Comparison of ENCODE assay signal across 11 cellular contexts in the genomic region with DNA sequence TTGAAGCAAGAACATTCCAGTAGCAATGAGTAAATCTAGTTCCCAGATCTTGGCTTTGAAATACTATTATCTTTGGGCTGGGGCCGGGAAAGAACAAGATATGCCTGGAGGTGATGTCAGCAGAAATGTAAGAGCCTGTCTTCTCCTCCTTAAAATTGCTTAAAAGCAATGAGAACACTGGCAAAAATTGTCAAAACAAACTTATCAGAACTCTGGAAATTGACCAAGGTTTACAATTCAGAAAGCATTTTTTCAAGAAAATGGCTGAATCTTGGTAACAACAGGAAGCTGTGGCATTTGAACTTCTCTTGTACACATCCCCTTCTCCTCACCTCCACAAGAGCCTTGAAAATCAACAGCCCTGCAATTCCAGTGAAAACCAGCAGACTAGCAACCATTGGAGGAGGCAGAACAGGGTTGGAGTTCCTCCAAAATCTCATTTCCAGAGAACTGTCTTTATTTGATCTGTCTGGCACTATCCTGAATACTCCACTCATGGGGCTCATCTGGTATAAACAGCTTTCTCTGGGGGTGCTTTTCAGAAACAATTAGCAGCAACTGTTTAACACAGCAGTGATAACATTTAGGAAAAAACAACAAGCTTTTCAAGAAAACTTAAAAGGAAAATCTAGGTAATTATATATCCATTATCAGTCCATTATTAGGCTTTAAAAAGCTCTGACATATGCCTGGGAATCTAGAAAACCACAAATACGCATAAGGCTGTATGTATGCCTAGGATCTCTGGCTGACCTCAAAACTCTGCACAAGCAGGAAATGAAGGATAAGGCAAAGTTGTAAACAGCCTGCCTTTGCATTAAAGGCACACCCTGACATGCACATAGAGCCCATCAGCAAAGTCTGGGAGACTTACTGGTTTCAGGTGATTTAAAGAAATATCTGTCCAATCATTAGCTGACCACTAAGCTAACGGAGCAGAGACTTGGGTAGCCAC. TPM values are rescaled to one million over a fixed set of nuclear protein-coding genes. Genes with fewer than 3 reads are reported as not detected.
A peak's percentile ranks its signal among the peaks of the same experiment; 100 is the strongest.
DNase-seq lines count a peak whose midpoint lies in the region; ATAC-seq, FAIRE-seq and TF ChIP-seq lines count a peak whose summit lies in the region.
"Had no signal": no experiment of that assay in that cellular context is flagged by ENCODE, and none has a peak within 500 bp of the region (broad histone marks: within the 10 kb centered on the region; RNA-seq: fewer than 3 reads in every experiment).

No MANE protein-coding gene starts in this region.

- intact Hi-C loops in activated CD8-positive, alpha-beta T cell treated with anti-CD3 and anti-CD28 coated beads for 36 hours (cut with micrococcal nuclease) = no loop called here
- intact Hi-C loops in pancreas (cut with DNase I) (no loop called here), mucosa of descending colon (cut with DNase I, micrococcal nuclease) (no loop called here)

- ATAC-seq in activated CD8-positive, alpha-beta T cell treated with anti-CD3 and anti-CD28 coated beads, Interleukin-2, amount 10 ng/mL, durations not matched to agents 7 days and 5 days = no peak
- no peak for ATAC-seq in activated CD8-positive, alpha-beta T cell treated with anti-CD3 and anti-CD28 coated beads for 36 hours
- ATAC-seq in T-cell (replicated peaks in 1 of 4) (peak in 2 of 4 experiments; percentile 61 to 69), pancreas (peak in 3 of 4 donors; percentile 41 to 66 (median 43)), HG03025 (IDR thresholded peaks at IDR 0.05; ENCODE audit: low FRiP score, unreplicated experiment) (no peak), mucosa of descending colon (no peak)
- ATAC-seq: stimulated activated memory B cell treated with anti-CD40 and anti-IgM and Interleukin-4, amounts not matched to agents 10 μg/mL and 1 μg/mL and 100 μg/mL, for 72 hours had no signal

- DNase-seq in activated CD8-positive, alpha-beta T cell treated with anti-CD3 and anti-CD28 coated beads, Interleukin-2, amount 10 ng/mL, durations not matched to agents 7 days and 5 days = no peak
- DNase-seq in activated CD8-positive, alpha-beta T cell treated with anti-CD3 and anti-CD28 coated beads for 36 hours = no peak
- DNase-seq in T-cell (no peak), fibroblast of mammary gland (ENCODE audit: low read depth) (peak; percentile 85), pancreas (no peak), mucosa of descending colon (no peak), NOMO-1 (lab: John Stamatoyannopoulos, UW; ENCODE audit: unreplicated experiment in 2 of 2) (no peak)
- DNase-seq: NCI-H146 had no signal

- H3K4me3 ChIP-seq in fibroblast of mammary gland (ENCODE audit: control insufficient read depth, low read depth, low read length) = no peak overlapping the region
- no peak overlapping the region for H3K4me3 ChIP-seq in pancreas
- no peak overlapping the region for H3K4me3 ChIP-seq in mucosa of descending colon

- H3K27me3 ChIP-seq in pancreas = peaks cover 0 to 10% (median 0%) of the 10 kb centered on the region in 4 donors

- H3K36me3 Mint-ChIP-seq in activated CD8-positive, alpha-beta T cell treated with anti-CD3 and anti-CD28 coated beads, Interleukin-2, amount 10 ng/mL, durations not matched to agents 7 days and 5 days (ENCODE audit: low read depth) = peaks cover 11% of the 10 kb centered on the region
- peaks cover 5% of the 10 kb centered on the region for H3K36me3 Mint-ChIP-seq in activated CD8-positive, alpha-beta T cell treated with anti-CD3 and anti-CD28 coated beads for 36 hours (ENCODE audit: low read depth)
- H3K36me3 Mint-ChIP-seq in T-cell = peaks cover 12% of the 10 kb centered on the region
- H3K36me3 Mint-ChIP-seq: stimulated activated memory B cell treated with anti-CD40 and anti-IgM and Interleukin-4, amounts not matched to agents 10 μg/mL and 1 μg/mL and 100 μg/mL, for 72 hours had no signal

- 61 to 65% methylated on average over 3 of the region's 3 CpGs for WGBS in pancreas, 2 donors

- no peaks in the 10 kb centered on the region for H3K9me3 ChIP-seq in pancreas
- no peaks in the 10 kb centered on the region for H3K9me3 ChIP-seq in mucosa of descending colon

- H3K27ac Mint-ChIP-seq in activated CD8-positive, alpha-beta T cell treated with anti-CD3 and anti-CD28 coated beads, Interleukin-2, amount 10 ng/mL, durations not matched to agents 7 days and 5 days = peak overlapping the region; percentile 77
- no peak overlapping the region for H3K27ac Mint-ChIP-seq in activated CD8-positive, alpha-beta T cell treated with anti-CD3 and anti-CD28 coated beads for 36 hours
- H3K27ac Mint-ChIP-seq in T-cell = peak overlapping the region; percentile 88 to 95
- H3K27ac Mint-ChIP-seq: stimulated activated memory B cell treated with anti-CD40 and anti-IgM and Interleukin-4, amounts not matched to agents 10 μg/mL and 1 μg/mL and 100 μg/mL, for 72 hours had no signal

- peaks cover 4% of the 10 kb centered on the region for H3K27me3 Mint-ChIP-seq in activated CD8-positive, alpha-beta T cell treated with anti-CD3 and anti-CD28 coated beads, Interleukin-2, amount 10 ng/mL, durations not matched to agents 7 days and 5 days (ENCODE audit: low read depth)
- no peaks in the 10 kb centered on the region for H3K27me3 Mint-ChIP-seq in activated CD8-positive, alpha-beta T cell treated with anti-CD3 and anti-CD28 coated beads for 36 hours
- H3K27me3 Mint-ChIP-seq in T-cell = no peaks in the 10 kb centered on the region
- H3K27me3 Mint-ChIP-seq: stimulated activated memory B cell treated with anti-CD40 and anti-IgM and Interleukin-4, amounts not matched to agents 10 μg/mL and 1 μg/mL and 100 μg/mL, for 72 hours had no signal

- CTCF ChIA-PET in activated CD8-positive, alpha-beta T cell treated with anti-CD3 and anti-CD28 coated beads, Interleukin-2, amount 10 ng/mL, durations not matched to agents 7 days and 5 days (lab: Charles Lee) = no interaction called here
- CTCF ChIA-PET in activated CD8-positive, alpha-beta T cell treated with anti-CD3 and anti-CD28 coated beads for 36 hours (lab: Charles Lee) = interaction anchor here (1.4 kb wide), 1 partner anchor 27 kb away, joined by 5 read pairs; no protein-coding TSS in a partner anchor
- CTCF ChIA-PET in T-cell (lab: Charles Lee) = no interaction called here

- H3K9me3 Mint-ChIP-seq in activated CD8-positive, alpha-beta T cell treated with anti-CD3 and anti-CD28 coated beads, Interleukin-2, amount 10 ng/mL, durations not matched to agents 7 days and 5 days (ENCODE audit: insufficient read depth) = peaks cover 14% of the 10 kb centered on the region
- H3K9me3 Mint-ChIP-seq in activated CD8-positive, alpha-beta T cell treated with anti-CD3 and anti-CD28 coated beads for 36 hours = peaks cover 6% of the 10 kb centered on the region
- peaks cover 10 to 25% (median 11%) of the 10 kb centered on the region in 3 donors for H3K9me3 Mint-ChIP-seq in T-cell

- no peak overlapping the region for H3K27ac ChIP-seq in pancreas

- H3K4me1 ChIP-seq in pancreas (no peaks in the 10 kb centered on the region), mucosa of descending colon (ENCODE audit: low read depth) (no peaks in the 10 kb centered on the region)

- no peak for TF ChIP-seq CTCF in activated CD8-positive, alpha-beta T cell treated with anti-CD3 and anti-CD28 coated beads for 36 hours (IDR thresholded peaks at IDR 0.05)
- TF ChIP-seq CTCF in fibroblast of mammary gland (conservative IDR thresholded peaks at IDR 0.05; ENCODE audit: control insufficient read depth, insufficient read depth, low read depth, low read length) (no peak), pancreas (IDR thresholded peaks at IDR 0.05) (no peak), mucosa of descending colon (IDR thresholded peaks at IDR 0.05) (no peak)

- H3K36me3 ChIP-seq in pancreas = no peaks in the 10 kb centered on the region
- H3K36me3 ChIP-seq in mucosa of descending colon (ENCODE audit: low read depth) = no peaks in the 10 kb centered on the region

- POLR2A ChIA-PET in activated CD8-positive, alpha-beta T cell treated with anti-CD3 and anti-CD28 coated beads, Interleukin-2, amount 10 ng/mL, durations not matched to agents 7 days and 5 days (lab: Charles Lee) = no interaction called here
- POLR2A ChIA-PET in activated CD8-positive, alpha-beta T cell treated with anti-CD3 and anti-CD28 coated beads for 36 hours (lab: Charles Lee) = interaction anchor here (1.1 kb wide), 1 partner anchor 9 kb away, joined by 3 read pairs; no protein-coding TSS in a partner anchor
- POLR2A ChIA-PET in T-cell (lab: Charles Lee) = no interaction called here

- peaks cover 11% of the 10 kb centered on the region for H3K4me1 Mint-ChIP-seq in activated CD8-positive, alpha-beta T cell treated with anti-CD3 and anti-CD28 coated beads, Interleukin-2, amount 10 ng/mL, durations not matched to agents 7 days and 5 days (ENCODE audit: low read depth)
- H3K4me1 Mint-ChIP-seq in activated CD8-positive, alpha-beta T cell treated with anti-CD3 and anti-CD28 coated beads for 36 hours (ENCODE audit: low read depth) = peaks cover 6% of the 10 kb centered on the region
- H3K4me1 Mint-ChIP-seq in T-cell = peaks cover 16 to 21% (median 19%) of the 10 kb centered on the region in 3 donors
- H3K4me1 Mint-ChIP-seq: stimulated activated memory B cell treated with anti-CD40 and anti-IgM and Interleukin-4, amounts not matched to agents 10 μg/mL and 1 μg/mL and 100 μg/mL, for 72 hours had no signal

- no peak for FAIRE-seq in pancreas (lab: Jason Lieb, UNC)
- FAIRE-seq: HTR-8/SVneo had no signal

- no peak overlapping the region for H3K4me3 Mint-ChIP-seq in activated CD8-positive, alpha-beta T cell treated with anti-CD3 and anti-CD28 coated beads, Interleukin-2, amount 10 ng/mL, durations not matched to agents 7 days and 5 days
- no peak overlapping the region for H3K4me3 Mint-ChIP-seq in activated CD8-positive, alpha-beta T cell treated with anti-CD3 and anti-CD28 coated beads for 36 hours
- H3K4me3 Mint-ChIP-seq in T-cell = peak overlapping the region in 2 of 3 donors; percentile 17 to 48
- H3K4me3 Mint-ChIP-seq: stimulated activated memory B cell treated with anti-CD40 and anti-IgM and Interleukin-4, amounts not matched to agents 10 μg/mL and 1 μg/mL and 100 μg/mL, for 72 hours had no signal

RNA-seq across cellular contexts. Expression of a gene that starts 13.7 kb away (rescaled TPM):
- 10 to 100 TPM; 58.7 to 68.5 TPM for total RNA-seq in activated CD8-positive, alpha-beta T cell treated with anti-CD3 and anti-CD28 coated beads, Interleukin-2, amount 10 ng/mL, durations not matched to agents 7 days and 5 days
- total RNA-seq in activated CD8-positive, alpha-beta T cell treated with anti-CD3 and anti-CD28 coated beads for 36 hours = 1 to 10 TPM; 3.0 to 4.3 TPM
- 100 to 1,000 TPM in 1 of 5 donors, 10 to 100 TPM in 4; 28.7 to 120 (median 59.7) TPM for total RNA-seq in T-cell
- 100 to 1,000 TPM in 2 of 6 donors, 10 to 100 TPM in 4; 11.5 to 292 (median 53.4) TPM for total RNA-seq in pancreas
- 100 to 1,000 TPM; 143 to 175 TPM for polyA plus RNA-seq in pancreas
- total RNA-seq in mucosa of descending colon = 100 to 1,000 TPM in 1 of 3 donors, 10 to 100 TPM in 2; 25.4 to 143 (median 96.9) TPM

RNA-seq across cellular contexts. Expression of a gene that starts 23.7 kb away (rescaled TPM):
- total RNA-seq in activated CD8-positive, alpha-beta T cell treated with anti-CD3 and anti-CD28 coated beads, Interleukin-2, amount 10 ng/mL, durations not matched to agents 7 days and 5 days = under 1 TPM; 0.57 to 0.58 TPM
- total RNA-seq in activated CD8-positive, alpha-beta T cell treated with anti-CD3 and anti-CD28 coated beads for 36 hours = under 1 TPM; 0.67 to 0.74 TPM
- total RNA-seq in T-cell (1 to 10 TPM in 1 of 5 donors, under 1 TPM in 3, not detected in 1; 0.21 to 1.3 (median 0.81) TPM), pancreas (1 to 10 TPM in 3 of 6 donors, under 1 TPM in 3; 0.47 to 2.4 (median 0.89) TPM), mucosa of descending colon (1 to 10 TPM in 2 of 3 donors, under 1 TPM in 1; 0.78 to 4.1 (median 1.6) TPM)
- 10 to 100 TPM in 1 of 2 donors, 1 to 10 TPM in 1; 2.9 to 10.3 TPM for polyA plus RNA-seq in pancreas

RNA-seq across cellular contexts. Expression of a gene that starts 33.8 kb away (rescaled TPM):
- total RNA-seq in activated CD8-positive, alpha-beta T cell treated with anti-CD3 and anti-CD28 coated beads, Interleukin-2, amount 10 ng/mL, durations not matched to agents 7 days and 5 days = 10 to 100 TPM; 11.5 to 13.1 TPM
- total RNA-seq in activated CD8-positive, alpha-beta T cell treated with anti-CD3 and anti-CD28 coated beads for 36 hours = 1 to 10 TPM; 1.6 to 2.1 TPM
- total RNA-seq in T-cell = 10 to 100 TPM; 17.7 to 37.1 (median 26.5) TPM
- total RNA-seq in pancreas = 1 to 10 TPM in 3 of 6 donors, under 1 TPM in 3; 0.31 to 2.3 (median 0.95) TPM
- polyA plus RNA-seq in pancreas = 1 to 10 TPM; 2.5 to 4.1 TPM
- 1 to 10 TPM in 2 of 3 donors, under 1 TPM in 1; 0.96 to 4.0 (median 2.9) TPM for total RNA-seq in mucosa of descending colon

RNA-seq across cellular contexts. Expression of a gene that starts 35.0 kb away (rescaled TPM):
- 10 to 100 TPM; 66.7 to 68.4 TPM for total RNA-seq in activated CD8-positive, alpha-beta T cell treated with anti-CD3 and anti-CD28 coated beads, Interleukin-2, amount 10 ng/mL, durations not matched to agents 7 days and 5 days
- 10 to 100 TPM; 53.9 to 60.9 TPM for total RNA-seq in activated CD8-positive, alpha-beta T cell treated with anti-CD3 and anti-CD28 coated beads for 36 hours
- 100 to 1,000 TPM; 113 to 138 (median 122) TPM for total RNA-seq in T-cell
- total RNA-seq in pancreas = 10 to 100 TPM; 32.9 to 52.0 (median 40.5) TPM
- polyA plus RNA-seq in pancreas = 10 to 100 TPM; 61.5 to 78.7 TPM
- 100 to 1,000 TPM in 1 of 3 donors, 10 to 100 TPM in 2; 82.1 to 108 (median 90.1) TPM for total RNA-seq in mucosa of descending colon

RNA-seq across cellular contexts. Expression of a gene that starts 54.4 kb away (rescaled TPM):
- 10 to 100 TPM; 56.9 to 58.7 TPM for total RNA-seq in activated CD8-positive, alpha-beta T cell treated with anti-CD3 and anti-CD28 coated beads, Interleukin-2, amount 10 ng/mL, durations not matched to agents 7 days and 5 days
- 10 to 100 TPM; 67.6 to 73.2 TPM for total RNA-seq in activated CD8-positive, alpha-beta T cell treated with anti-CD3 and anti-CD28 coated beads for 36 hours
- total RNA-seq in T-cell = 10 to 100 TPM; 28.5 to 40.0 (median 36.0) TPM
- total RNA-seq in pancreas = 10 to 100 TPM in 4 of 6 donors, 1 to 10 TPM in 2; 5.8 to 14.6 (median 10.4) TPM
- polyA plus RNA-seq in pancreas = 10 to 100 TPM in 1 of 2 donors, 1 to 10 TPM in 1; 7.6 to 10.2 TPM
- total RNA-seq in mucosa of descending colon = 10 to 100 TPM; 24.5 to 28.2 (median 25.8) TPM

Comparison
In these comparisons a context has a peak if more than half of its experiments do, and no peak if none do; other contexts are left out.
1. ATAC-seq: peak in pancreas (3 of 4); none in activated CD8-positive, alpha-beta T cell treated with anti-CD3 and anti-CD28 coated beads, Interleukin-2, amount 10 ng/mL, durations not matched to agents 7 days and 5 days (single experiment), activated CD8-positive, alpha-beta T cell treated with anti-CD3 and anti-CD28 coated beads for 36 hours (single experiment), HG03025 (single experiment) and mucosa of descending colon (single experiment).
2. H3K4me3 Mint-ChIP-seq: peak in T-cell (2 of 3); none in activated CD8-positive, alpha-beta T cell treated with anti-CD3 and anti-CD28 coated beads, Interleukin-2, amount 10 ng/mL, durations not matched to agents 7 days and 5 days (single experiment) and activated CD8-positive, alpha-beta T cell treated with anti-CD3 and anti-CD28 coated beads for 36 hours (single experiment).